In genomic region chr10:125820705-125821104, GRCh38 we compare ENCODE assay signal across 13 cellular contexts. TPM values are rescaled to one million over a fixed set of nuclear protein-coding genes. Genes with fewer than 3 reads are reported as not detected.
DNase-seq lines count a peak whose midpoint lies in the region; ATAC-seq, FAIRE-seq and TF ChIP-seq lines count a peak whose summit lies in the region.
"Had no signal": no experiment of that assay in that cellular context is flagged by ENCODE, and none has a peak within 500 bp of the region (broad histone marks: within the 10 kb centered on the region; RNA-seq: fewer than 3 reads in every experiment).

No MANE protein-coding gene starts in this region.

- no peak for DNase-seq in activated T-helper 1 cell treated with anti-CD3 and anti-CD28 coated beads, Interleukin-12 subunit alpha, Interleukin-12 subunit beta, Interleukin-2, Interleukin-4 antibody, amounts not matched to agents 30 ng/mL and 10 ng/mL and 1 ng/mL, durations not matched to agents 14 hours and 24 hours and 36 hours (ENCODE audit: low spot score)
- DNase-seq in ascending aorta (ENCODE audit: low spot score in 2 of 2) (no peak), nucleus accumbens (lab: John Stamatoyannopoulos, UW) (no peak), urothelium cell line (ENCODE audit: low spot score) (no peak)
- no peak for DNase-seq in activated CD4-positive, alpha-beta T cell treated with anti-CD3 and anti-CD28 coated beads for 1 hour
- DNase-seq: adrenal gland; COR-L47; NK-92 treated with Interleukin-12 subunit alpha and Interleukin-12 subunit beta, amount 100 ng/mL, for 24 hours had no signal

- no peaks in the 10 kb centered on the region for H3K27me3 Mint-ChIP-seq in activated T-helper 1 cell treated with anti-CD3 and anti-CD28 coated beads, Interleukin-12 subunit alpha, Interleukin-12 subunit beta, Interleukin-2, Interleukin-4 antibody, amounts not matched to agents 30 ng/mL and 10 ng/mL and 1 ng/mL, durations not matched to agents 14 hours and 24 hours and 36 hours (ENCODE audit: insufficient read depth)

- ATAC-seq in GM18505 (IDR thresholded peaks at IDR 0.05; ENCODE audit: unreplicated experiment): peak; percentile 41
- ATAC-seq in GM19463 (IDR thresholded peaks at IDR 0.05; ENCODE audit: unreplicated experiment): peak; percentile 52
- ATAC-seq in HG03039 (IDR thresholded peaks at IDR 0.05; ENCODE audit: unreplicated experiment): peak; percentile 33
- ATAC-seq: GM23338 had no signal

- peaks cover under 1 to 2% of the 10 kb centered on the region in 2 donors for H3K36me3 ChIP-seq in ascending aorta

- peaks cover 9 to 19% of the 10 kb centered on the region in 2 donors for H3K4me1 ChIP-seq in ascending aorta

- FAIRE-seq in urothelium cell line (lab: Jason Lieb, UNC): no peak

- no peak overlapping the region for H3K27ac ChIP-seq in ascending aorta
- H3K27ac ChIP-seq: adrenal gland had no signal

- H3K27me3 ChIP-seq in ascending aorta: no peaks in the 10 kb centered on the region
- H3K27me3 ChIP-seq: adrenal gland had no signal

- H3K4me1 Mint-ChIP-seq in activated T-helper 1 cell treated with anti-CD3 and anti-CD28 coated beads, Interleukin-12 subunit alpha, Interleukin-12 subunit beta, Interleukin-2, Interleukin-4 antibody, amounts not matched to agents 30 ng/mL and 10 ng/mL and 1 ng/mL, durations not matched to agents 14 hours and 24 hours and 36 hours (ENCODE audit: low read depth): peaks cover 3% of the 10 kb centered on the region

- peak overlapping the region; percentile 64 for H3K4me3 Mint-ChIP-seq in activated T-helper 1 cell treated with anti-CD3 and anti-CD28 coated beads, Interleukin-12 subunit alpha, Interleukin-12 subunit beta, Interleukin-2, Interleukin-4 antibody, amounts not matched to agents 30 ng/mL and 10 ng/mL and 1 ng/mL, durations not matched to agents 14 hours and 24 hours and 36 hours
- H3K4me3 Mint-ChIP-seq: GM23338 had no signal

- no peaks in the 10 kb centered on the region for H3K9me3 Mint-ChIP-seq in activated T-helper 1 cell treated with anti-CD3 and anti-CD28 coated beads, Interleukin-12 subunit alpha, Interleukin-12 subunit beta, Interleukin-2, Interleukin-4 antibody, amounts not matched to agents 30 ng/mL and 10 ng/mL and 1 ng/mL, durations not matched to agents 14 hours and 24 hours and 36 hours
- H3K9me3 Mint-ChIP-seq: GM23338 had no signal

- no peak for TF ChIP-seq CTCF in ascending aorta (IDR thresholded peaks at IDR 0.05)

- H3K9me3 ChIP-seq in ascending aorta: no peaks in the 10 kb centered on the region
- H3K9me3 ChIP-seq: adrenal gland had no signal

- intact Hi-C loops in activated T-helper 1 cell treated with anti-CD3 and anti-CD28 coated beads, Interleukin-12 subunit alpha, Interleukin-12 subunit beta, Interleukin-2, Interleukin-4 antibody, amounts not matched to agents 30 ng/mL and 10 ng/mL and 1 ng/mL, durations not matched to agents 14 hours and 24 hours and 36 hours (cut with micrococcal nuclease): loop anchor here (5.0 to 10.0 kb wide), 2 partner anchors 906 to 1018 kb away; partner anchors contain the start of gene ABRAXAS2
- intact Hi-C loops in ascending aorta (cut with DNase I): no loop called here

- H3K27ac Mint-ChIP-seq in activated T-helper 1 cell treated with anti-CD3 and anti-CD28 coated beads, Interleukin-12 subunit alpha, Interleukin-12 subunit beta, Interleukin-2, Interleukin-4 antibody, amounts not matched to agents 30 ng/mL and 10 ng/mL and 1 ng/mL, durations not matched to agents 14 hours and 24 hours and 36 hours: peak overlapping the region; percentile 10
- H3K27ac Mint-ChIP-seq: GM23338 had no signal

- no peak overlapping the region for H3K4me3 ChIP-seq in ascending aorta
- H3K4me3 ChIP-seq: adrenal gland, GM23338 had no signal

- peaks cover 4% of the 10 kb centered on the region for H3K36me3 Mint-ChIP-seq in activated T-helper 1 cell treated with anti-CD3 and anti-CD28 coated beads, Interleukin-12 subunit alpha, Interleukin-12 subunit beta, Interleukin-2, Interleukin-4 antibody, amounts not matched to agents 30 ng/mL and 10 ng/mL and 1 ng/mL, durations not matched to agents 14 hours and 24 hours and 36 hours (ENCODE audit: low read depth)

- no peak for TF ChIP-seq POLR2A in GM18505 (IDR thresholded peaks at IDR 0.05; ENCODE audit: borderline replicate concordance, extremely low read depth, insufficient read depth, insufficient read length)

RNA-seq across cellular contexts. Expression of gene UROS, which starts 2.4 kb away (rescaled TPM):
- total RNA-seq in activated T-helper 1 cell treated with anti-CD3 and anti-CD28 coated beads, Interleukin-12 subunit alpha, Interleukin-12 subunit beta, Interleukin-2, Interleukin-4 antibody, amounts not matched to agents 30 ng/mL and 10 ng/mL and 1 ng/mL, durations not matched to agents 14 hours and 24 hours and 36 hours: 49.0 and 57.8 TPM in 2 replicates
- total RNA-seq in ascending aorta: 38.1 TPM

RNA-seq across cellular contexts. Expression of gene BCCIP, which starts 2.6 kb away (rescaled TPM):
- total RNA-seq in activated T-helper 1 cell treated with anti-CD3 and anti-CD28 coated beads, Interleukin-12 subunit alpha, Interleukin-12 subunit beta, Interleukin-2, Interleukin-4 antibody, amounts not matched to agents 30 ng/mL and 10 ng/mL and 1 ng/mL, durations not matched to agents 14 hours and 24 hours and 36 hours: 127 and 128 TPM in 2 replicates
- total RNA-seq in ascending aorta: 4.7 TPM

RNA-seq across cellular contexts. Expression of gene MMP21, which starts 45.1 kb away (rescaled TPM):
- total RNA-seq in activated T-helper 1 cell treated with anti-CD3 and anti-CD28 coated beads, Interleukin-12 subunit alpha, Interleukin-12 subunit beta, Interleukin-2, Interleukin-4 antibody, amounts not matched to agents 30 ng/mL and 10 ng/mL and 1 ng/mL, durations not matched to agents 14 hours and 24 hours and 36 hours: not detected in 2 replicates
- not detected for total RNA-seq in ascending aorta
- total RNA-seq: GM23338, LHCN-M2 had no signal

Comparison
In these comparisons a context has a peak if more than half of its experiments do, and no peak if none do; other contexts are left out.
1. RNA of gene BCCIP, which starts 2.6 kb away (total RNA-seq): 127 to 128 TPM in activated T-helper 1 cell treated with anti-CD3 and anti-CD28 coated beads, Interleukin-12 subunit alpha, Interleukin-12 subunit beta, Interleukin-2, Interleukin-4 antibody, amounts not matched to agents 30 ng/mL and 10 ng/mL and 1 ng/mL, durations not matched to agents 14 hours and 24 hours and 36 hours; 4.7 TPM in ascending aorta (single experiment); every median in the first group is over 10 times any median in the second.
2. Peak in every context shown above with its lines, with median percentiles within 50 percentile points of each other: ATAC-seq.